ENCODE assay signal across 24 cellular contexts in genomic region chr20:42705550-42705949, GRCh38.
"Had no signal": no experiment of that assay in that cellular context is flagged by ENCODE, and none has a peak within 500 bp of the region (broad histone marks: within the 10 kb centered on the region; RNA-seq: fewer than 3 reads in every experiment).

No MANE protein-coding gene starts in this region.

- H3K27ac ChIP-seq: coronary artery, dorsolateral prefrontal cortex, esophagus muscularis mucosa, gastrocnemius medialis, heart right ventricle, left lung, lower lobe of right lung had no signal

- FAIRE-seq: colon, endothelial cell of umbilical vein, islet of Langerhans, keratinocyte had no signal

- DNase-seq: dermis blood vessel endothelial cell; dorsolateral prefrontal cortex; effector CD4-positive, alpha-beta T cell; effector memory CD4-positive, alpha-beta T cell; foreskin melanocyte; gastrocnemius medialis; glutamatergic neuron; head of caudate nucleus; heart right ventricle; hippocampal formation; left cardiac atrium; left lung; left ventricle myocardium superior; lower lobe of right lung; mesenchymal stem cell; mucosa of descending colon; naive B cell had no signal

- H3K27ac Mint-ChIP-seq: mesothelial cell of epicardium, naive B cell had no signal

- H3K27me3 Mint-ChIP-seq: naive B cell had no signal

- H3K4me3 ChIP-seq: coronary artery, dorsolateral prefrontal cortex, esophagus muscularis mucosa, gastrocnemius medialis, heart right ventricle, left lung, lower lobe of right lung, mucosa of descending colon had no signal

- H3K36me3 Mint-ChIP-seq: mesothelial cell of epicardium had no signal

- H3K4me1 Mint-ChIP-seq: mesothelial cell of epicardium, naive B cell had no signal

- H3K27me3 ChIP-seq: esophagus muscularis mucosa, gastrocnemius medialis, heart right ventricle, left lung had no signal

- H3K4me1 ChIP-seq: esophagus muscularis mucosa, gastrocnemius medialis, heart right ventricle, left lung, lower lobe of right lung had no signal

- H3K4me3 Mint-ChIP-seq: mesothelial cell of epicardium, naive B cell had no signal

- H3K36me3 ChIP-seq: esophagus muscularis mucosa, gastrocnemius medialis, heart right ventricle, left lung, lower lobe of right lung had no signal

- H3K9me3 ChIP-seq: gastrocnemius medialis had no signal

- ATAC-seq: gastrocnemius medialis, heart right ventricle, left cardiac atrium, left lung, left ventricle myocardium superior, lower lobe of right lung, mucosa of descending colon had no signal
